ENCODE assay signal across 1 cellular context in genomic region chr1:107668762-107669161, GRCh38.
TF ChIP-seq lines count a peak whose summit lies in the region.

No MANE protein-coding gene starts in this region.

TF ChIP-seq in HEK293, 187 proteins besides CTCF, POLR2A, EP300 and RAD21 (continued from another document):
- TF ChIP-seq PRDM10 (tag by site-specific recombination; IDR thresholded peaks at IDR 0.05) (peak; percentile 66), PRDM1 (tag by site-specific recombination; IDR thresholded peaks at IDR 0.05) (0 out of 2 replicates have a peak, but pooled peaks have one; percentile 34), MZF1 (tag by site-specific recombination; IDR thresholded peaks at IDR 0.05; ENCODE audit: borderline replicate concordance) (peak; percentile 24; the same call in 1 of the 2 replicates), HOXD13 (CRISPR knock-in tag; IDR thresholded peaks at IDR 0.05; ENCODE audit: borderline replicate concordance) (no peak), ZNF341 (tag by site-specific recombination; IDR thresholded peaks at IDR 0.05; ENCODE audit: low read depth) (no peak), ZNF791 (tag by site-specific recombination; IDR thresholded peaks at IDR 0.05) (no peak), ZNF335 (tag by site-specific recombination; conservative IDR thresholded peaks at IDR 0.05) (0 out of 2 replicates have a peak, but pooled peaks have one; percentile 22), ZNF302 (tag by site-specific recombination; IDR thresholded peaks at IDR 0.05; ENCODE audit: low read depth) (no peak), TRIM28 (IDR thresholded peaks at IDR 0.05; ENCODE audit: borderline replicate concordance, low read length) (peak; percentile 12; the same call in 1 of the 2 replicates), FEZF1 (tag by site-specific recombination; IDR thresholded peaks at IDR 0.05) (0 out of 2 replicates have a peak, but pooled peaks have one; percentile 19), ZBTB44 (tag by site-specific recombination; IDR thresholded peaks at IDR 0.05) (0 out of 2 replicates have a peak, but pooled peaks have one; percentile 8), PBX3 (CRISPR knock-in tag; IDR thresholded peaks at IDR 0.05) (no peak), ZNF10 (tag by site-specific recombination; IDR thresholded peaks at IDR 0.05) (peak; percentile 36; the same call in 1 of the 2 replicates)
